ENCODE assay signal across 1 cellular context in genomic region chr19:55149078-55150003, GRCh38.
TF ChIP-seq lines count a peak whose summit lies in the region.

Gene TNNT1, minus strand, starts transcription at chr19:55149206. Its CDS starts 2,049 bp downstream, at chr19:55147157.

TF ChIP-seq in IMR-90, 13 proteins besides CTCF, POLR2A, EP300 and RAD21:
- TF ChIP-seq RFX5 (IDR thresholded peaks at IDR 0.05; ENCODE audit: low read depth, low read length): no peak
- TF ChIP-seq CEBPB (IDR thresholded peaks at IDR 0.05; ENCODE audit: low read depth, low read length): no peak
- TF ChIP-seq FOS (IDR thresholded peaks at IDR 0.05; ENCODE audit: low read depth, low read length): no peak
- no peak for TF ChIP-seq CHD1 (IDR thresholded peaks at IDR 0.05; ENCODE audit: low read depth, low read length)
- TF ChIP-seq MAFK (IDR thresholded peaks at IDR 0.05; ENCODE audit: low read depth, low read length): no peak
- TF ChIP-seq MXI1 (IDR thresholded peaks at IDR 0.05; ENCODE audit: borderline replicate concordance, low read depth, low read length): no peak
